ENCODE assay signal across 21 cellular contexts in the genomic region with DNA sequence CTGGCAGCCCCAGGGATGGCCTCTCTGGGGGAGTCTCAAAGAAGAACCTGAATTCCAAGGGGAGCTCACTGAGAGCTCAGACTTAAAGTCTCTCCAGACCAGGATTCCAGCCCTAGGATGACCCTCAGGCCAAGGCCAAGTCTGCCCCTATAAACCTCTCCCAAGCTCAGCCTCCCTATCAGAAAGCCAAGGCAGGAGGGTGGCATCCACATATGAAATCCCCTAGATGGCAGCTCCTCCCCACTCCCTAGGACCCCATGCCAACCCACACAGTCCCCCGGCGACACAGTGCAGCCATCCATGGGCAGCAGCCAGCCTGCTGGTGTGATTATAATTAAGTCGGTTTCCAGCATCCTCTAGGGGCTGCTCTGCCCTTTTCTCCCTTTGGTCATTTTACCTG.
"Had no signal": no experiment of that assay in that cellular context is flagged by ENCODE, and none has a peak within 500 bp of the region (broad histone marks: within the 10 kb centered on the region; RNA-seq: fewer than 3 reads in every experiment).

No MANE protein-coding gene starts in this region.

- FAIRE-seq: small intestine, urothelium cell line had no signal

- H3K4me1 ChIP-seq: foreskin keratinocyte, tibial artery had no signal

- H3K27me3 ChIP-seq: brain microvascular endothelial cell, foreskin keratinocyte, neutrophil, tibial artery had no signal

- H3K36me3 ChIP-seq: brain microvascular endothelial cell, neutrophil, tibial artery had no signal

- H3K27ac ChIP-seq: brain microvascular endothelial cell, foreskin keratinocyte, neutrophil, tibial artery had no signal

- H3K9me3 ChIP-seq: neutrophil, tibial artery had no signal

- H3K4me3 ChIP-seq: tibial artery had no signal

- ATAC-seq: foreskin keratinocyte; left ventricle myocardium superior; naive thymus-derived CD8-positive, alpha-beta T cell; right cardiac atrium had no signal

- DNase-seq: activated CD4-positive, alpha-beta T cell treated with anti-CD3 and anti-CD28 coated beads, Interleukin-2, amount 50 U/mL, for 1 hour; activated CD8-positive, alpha-beta memory T cell treated with anti-CD3 and anti-CD28 coated beads for 24 hours; activated gamma-delta T cell treated with Interleukin-2 at 50 U/mL for 16 hours; activated naive CD8-positive, alpha-beta T cell treated with anti-CD3 and anti-CD28 coated beads, Interleukin-2, amount 10 ng/mL, durations not matched to agents 7 days and 5 days; anterior cingulate cortex; brain microvascular endothelial cell; effector memory CD4-positive, alpha-beta T cell; foreskin keratinocyte; glutamatergic neuron; hypothalamus; left ventricle myocardium superior; mesenchymal stem cell; naive thymus-derived CD8-positive, alpha-beta T cell; posterior cingulate gyrus; right cardiac atrium; small intestine; stimulated activated CD4-positive, alpha-beta T cell treated with anti-CD3 and anti-CD28 coated beads, Interleukin-4, amount 100 ng/mL, for 24 hours; stimulated activated naive CD4-positive, alpha-beta T cell; tibial artery had no signal
